In genomic region chr6:118228856-118229255, GRCh38 we compare ENCODE assay signal across 31 cellular contexts.
"Had no signal": no experiment of that assay in that cellular context is flagged by ENCODE, and none has a peak within 500 bp of the region (broad histone marks: within the 10 kb centered on the region; RNA-seq: fewer than 3 reads in every experiment).

No MANE protein-coding gene starts in this region.

- H3K27ac Mint-ChIP-seq: T-cell had no signal

- H3K36me3 ChIP-seq: MG63, SJSA1 had no signal

- H3K4me1 Mint-ChIP-seq: T-cell had no signal

- H3K36me3 Mint-ChIP-seq: T-cell had no signal

- DNase-seq: Kasumi-1, MG63, NCI-H1048, NCI-H1092 treated with DMSO at 0.1 percent for 48 hours, NCI-H1105 treated with DMSO at 0.1 percent for 48 hours, NCI-H1436, NCI-H146, NCI-H1694, NCI-H187, NCI-H1930, NCI-H2029 treated with DMSO at 0.1 percent for 48 hours, NCI-H2081 treated with DMSO at 0.1 percent for 48 hours, NCI-H2107, NCI-H2171 treated with DMSO at 0.1 percent for 48 hours, NCI-H2227 treated with DMSO at 0.1 percent for 48 hours, NCI-H345, NCI-H446, NCI-H510A treated with DMSO at 0.1 percent for 48 hours, NCI-H524 treated with DMSO at 0.1 percent for 48 hours, NCI-H526 treated with DMSO at 0.1 percent for 48 hours, NCI-H774, PC-9, Right ventricle myocardium superior, RPMI8226, SHP77 treated with DMSO at 0.1 percent for 48 hours, T-cell had no signal

- FAIRE-seq: RCC 7860 had no signal

- H3K4me3 Mint-ChIP-seq: T-cell had no signal

- H3K9me3 Mint-ChIP-seq: T-cell had no signal

- H3K27me3 ChIP-seq: MG63 had no signal

- H3K4me3 ChIP-seq: MG63, PC-9, SJSA1, SK-N-MC had no signal

- ATAC-seq: Panc1, SK-N-SH treated with all-trans-retinoic acid at 6 μM for 48 hours, T-cell had no signal
